In genomic region chr21:36747114-36747814, GRCh38 we compare ENCODE assay signal across 8 cellular contexts. TPM values are rescaled to one million over a fixed set of nuclear protein-coding genes. Genes with fewer than 3 reads are reported as not detected.
A peak's percentile ranks its signal among the peaks of the same experiment; 100 is the strongest.
DNase-seq lines count a peak whose midpoint lies in the region; ATAC-seq and TF ChIP-seq lines count a peak whose summit lies in the region.

No MANE protein-coding gene starts in this region.

- no peak for TF ChIP-seq POLR2A in heart left ventricle (IDR thresholded peaks at IDR 0.05)

- no peak for DNase-seq in heart left ventricle
- DNase-seq in psoas muscle, result no peak
- no peak for DNase-seq in RWPE1 (ENCODE audit: low spot score)
- DNase-seq in NCI-H128 (lab: John Stamatoyannopoulos, UW; ENCODE audit: unreplicated experiment), result no peak
- DNase-seq in LoVo (ENCODE audit: low spot score), result no peak
- DNase-seq in AG08395 (ENCODE audit: low spot score), result no peak

- POLR2A ChIA-PET in RWPE1 (lab: Yijun Ruan, JAX; ENCODE audit: low non-redundant PET), result no interaction called here

- CTCF ChIA-PET in RWPE1 (lab: Yijun Ruan, JAX), result interaction anchor here (0.6 to 1.4 kb wide), 3 partner anchors 28 to 198 kb away, joined by 3 to 4 read pairs (median 3); no protein-coding TSS in a partner anchor

- ATAC-seq in GM19351 (IDR thresholded peaks at IDR 0.05; ENCODE audit: unreplicated experiment), result peak; percentile 20
- peak in 3 of 4 donors; percentile 6 to 30 (median 14) for ATAC-seq in heart left ventricle
- peak; percentile 16 to 34 (median 32) for ATAC-seq in psoas muscle

- H3K27me3 ChIP-seq in heart left ventricle, result peaks cover 0 to 29% (median 0%) of the 10 kb centered on the region in 9 donors
- peaks cover 0 to 34% (median 0%) of the 10 kb centered on the region in 3 donors for H3K27me3 ChIP-seq in psoas muscle (ENCODE audit: insufficient read depth in 3 of 3, low read length in 2 of 3)

- H3K9me3 ChIP-seq in heart left ventricle (no peaks in the 10 kb centered on the region), psoas muscle (no peaks in the 10 kb centered on the region)

- intact Hi-C loops in heart left ventricle (cut with DNase I) (loop anchor here (1.0 to 10.0 kb wide), 7 partner anchors 105 to 180 kb away; no protein-coding TSS in a partner anchor), psoas muscle (cut with DNase I) (loop anchor here (2.0 to 10.0 kb wide), 4 partner anchors 105 to 180 kb away; no protein-coding TSS in a partner anchor)

- no peak for TF ChIP-seq CTCF in WI38 (IDR thresholded peaks at IDR 0.05; ENCODE audit: low read depth, low read length)
- no peak for TF ChIP-seq CTCF in heart left ventricle (IDR thresholded peaks at IDR 0.05)
- TF ChIP-seq CTCF in psoas muscle (IDR thresholded peaks at IDR 0.05), result no peak
- TF ChIP-seq CTCF in RWPE1 (conservative IDR thresholded peaks at IDR 0.05; ENCODE audit: low read depth), result no peak

- H3K4me1 ChIP-seq in heart left ventricle (peaks cover 0 to 19% (median 5%) of the 10 kb centered on the region in 12 donors), psoas muscle (peaks cover 9% of the 10 kb centered on the region)

- 10 to 27% (median 17%) methylated on average over 27 to 61 of the region's 61 CpGs for WGBS in heart left ventricle, 4 donors
- WGBS in psoas muscle, 3 donors, result 11 to 28% (median 11%) methylated on average over 28 to 61 of the region's 61 CpGs

- H3K27ac ChIP-seq in heart left ventricle (no peak overlapping the region), psoas muscle (no peak overlapping the region), RWPE1 (no peak overlapping the region)

- peak overlapping the region; percentile 39 for H3K4me3 ChIP-seq in WI38 (ENCODE audit: low read depth, low read length)
- peak overlapping the region; percentile 23 to 62 (median 46) for H3K4me3 ChIP-seq in heart left ventricle
- H3K4me3 ChIP-seq in psoas muscle, result peak overlapping the region; percentile 61

- H3K36me3 ChIP-seq in heart left ventricle (no peaks in the 10 kb centered on the region), psoas muscle (ENCODE audit: insufficient read depth in 1 of 2, low read depth in 1 of 2) (peaks cover 0 to 4% of the 10 kb centered on the region in 2 donors)

RNA-seq across cellular contexts. Expression of gene SIM2, which starts 48.3 kb away (rescaled TPM):
- total RNA-seq in heart left ventricle (under 1 TPM in 2 of 9 donors, not detected in 7; 0.15 to 0.88 TPM), psoas muscle (1 to 10 TPM in 2 of 4 donors, under 1 TPM in 2; 0.08 to 3.0 (median 0.77) TPM)
- polyA plus RNA-seq in heart left ventricle (under 1 TPM in 1 of 2 donors, not detected in 1; 0.01 TPM), psoas muscle (under 1 TPM; 0.06 to 0.14 (median 0.13) TPM)
